ENCODE assay signal across 21 cellular contexts in genomic region chr11:70595452-70595851, GRCh38.
"Had no signal": no experiment of that assay in that cellular context is flagged by ENCODE, and none has a peak within 500 bp of the region (broad histone marks: within the 10 kb centered on the region; RNA-seq: fewer than 3 reads in every experiment).

No MANE protein-coding gene starts in this region.

- H3K4me1 Mint-ChIP-seq: stimulated activated memory B cell treated with anti-CD40 and anti-IgM and Interleukin-4, amounts not matched to agents 10 μg/mL and 1 μg/mL and 100 μg/mL, for 72 hours had no signal

- H3K4me3 ChIP-seq: body of pancreas, heart right ventricle, right atrium auricular region, spleen, transverse colon had no signal

- ATAC-seq: body of pancreas; heart right ventricle; left ventricle myocardium superior; stimulated activated memory B cell treated with anti-CD40 and anti-IgM and Interleukin-4, amounts not matched to agents 10 μg/mL and 1 μg/mL and 100 μg/mL, for 72 hours; T-helper 17 cell had no signal

- H3K27ac ChIP-seq: body of pancreas, heart right ventricle, right atrium auricular region, spleen, transverse colon had no signal

- H3K27ac Mint-ChIP-seq: activated CD4-positive, alpha-beta T cell treated with anti-CD3 and anti-CD28 coated beads, Interleukin-2, amount 10 ng/mL, durations not matched to agents 7 days and 5 days; nephron progenitor cell; stimulated activated memory B cell treated with anti-CD40 and anti-IgM and Interleukin-4, amounts not matched to agents 10 μg/mL and 1 μg/mL and 100 μg/mL, for 72 hours; T-helper 17 cell had no signal

- H3K9me3 ChIP-seq: body of pancreas, heart right ventricle, right atrium auricular region, spleen, transverse colon had no signal

- H3K4me3 Mint-ChIP-seq: activated CD4-positive, alpha-beta T cell treated with anti-CD3 and anti-CD28 coated beads, Interleukin-2, amount 10 ng/mL, durations not matched to agents 7 days and 5 days; central memory CD8-positive, alpha-beta T cell; nephron progenitor cell; stimulated activated memory B cell treated with anti-CD40 and anti-IgM and Interleukin-4, amounts not matched to agents 10 μg/mL and 1 μg/mL and 100 μg/mL, for 72 hours; T-helper 17 cell had no signal

- H3K9me3 Mint-ChIP-seq: activated CD4-positive, alpha-beta T cell treated with anti-CD3 and anti-CD28 coated beads, Interleukin-2, amount 10 ng/mL, durations not matched to agents 7 days and 5 days; central memory CD8-positive, alpha-beta T cell; nephron progenitor cell; stimulated activated memory B cell treated with anti-CD40 and anti-IgM and Interleukin-4, amounts not matched to agents 10 μg/mL and 1 μg/mL and 100 μg/mL, for 72 hours had no signal

- H3K36me3 Mint-ChIP-seq: stimulated activated memory B cell treated with anti-CD40 and anti-IgM and Interleukin-4, amounts not matched to agents 10 μg/mL and 1 μg/mL and 100 μg/mL, for 72 hours had no signal

- H3K4me1 ChIP-seq: body of pancreas, heart right ventricle, right atrium auricular region, transverse colon had no signal

- DNase-seq: activated CD4-positive, alpha-beta T cell treated with anti-CD3 and anti-CD28 coated beads, Interleukin-2, amount 10 ng/mL, durations not matched to agents 7 days and 5 days; activated CD4-positive, CD25-positive, alpha-beta regulatory T cell; activated CD8-positive, alpha-beta memory T cell treated with anti-CD3 and anti-CD28 coated beads for 24 hours; activated naive CD4-positive, alpha-beta T cell treated with Interleukin-2 at 50 U/mL for 16 hours; body of pancreas; cortex of kidney; effector CD8-positive, alpha-beta T cell; foreskin melanocyte; heart right ventricle; islet precursor cell; left ventricle myocardium superior; mesenchymal stem cell; nephron progenitor cell; spleen; stimulated activated CD4-positive, alpha-beta T cell treated with anti-CD3 and anti-CD28 coated beads, Interleukin-1b, Interleukin-23, amount 100 ng/mL, for 48 hours; substantia nigra; T-helper 17 cell; transverse colon had no signal

- H3K27me3 ChIP-seq: body of pancreas, right atrium auricular region, transverse colon had no signal

- H3K36me3 ChIP-seq: heart right ventricle, right atrium auricular region, spleen, transverse colon had no signal
